1 cellular context compared by ENCODE assay signal in the genomic region with DNA sequence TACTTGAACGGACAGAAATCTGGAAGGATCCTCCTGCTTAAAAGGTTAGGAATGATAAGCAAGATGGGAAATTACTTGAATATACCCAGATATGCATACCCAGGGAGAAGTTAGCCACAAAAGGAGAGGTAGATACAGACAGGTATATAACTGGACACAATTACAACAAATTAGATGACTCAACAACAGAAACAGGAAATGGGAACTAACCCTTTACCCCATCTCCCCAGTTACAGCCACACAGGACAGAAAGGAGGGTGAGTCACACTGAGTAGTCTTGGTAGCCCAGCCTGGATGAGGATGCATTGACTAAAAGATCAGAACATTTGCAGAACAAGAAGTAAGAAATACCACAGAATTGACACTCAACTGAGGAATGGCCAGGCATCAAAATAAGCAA.
TF ChIP-seq lines count a peak whose summit lies in the region.

No MANE protein-coding gene starts in this region.

TF ChIP-seq in K562, 482 proteins besides CTCF, POLR2A, EP300 and RAD21 (continued from another document):
- TF ChIP-seq, protein P1, sequence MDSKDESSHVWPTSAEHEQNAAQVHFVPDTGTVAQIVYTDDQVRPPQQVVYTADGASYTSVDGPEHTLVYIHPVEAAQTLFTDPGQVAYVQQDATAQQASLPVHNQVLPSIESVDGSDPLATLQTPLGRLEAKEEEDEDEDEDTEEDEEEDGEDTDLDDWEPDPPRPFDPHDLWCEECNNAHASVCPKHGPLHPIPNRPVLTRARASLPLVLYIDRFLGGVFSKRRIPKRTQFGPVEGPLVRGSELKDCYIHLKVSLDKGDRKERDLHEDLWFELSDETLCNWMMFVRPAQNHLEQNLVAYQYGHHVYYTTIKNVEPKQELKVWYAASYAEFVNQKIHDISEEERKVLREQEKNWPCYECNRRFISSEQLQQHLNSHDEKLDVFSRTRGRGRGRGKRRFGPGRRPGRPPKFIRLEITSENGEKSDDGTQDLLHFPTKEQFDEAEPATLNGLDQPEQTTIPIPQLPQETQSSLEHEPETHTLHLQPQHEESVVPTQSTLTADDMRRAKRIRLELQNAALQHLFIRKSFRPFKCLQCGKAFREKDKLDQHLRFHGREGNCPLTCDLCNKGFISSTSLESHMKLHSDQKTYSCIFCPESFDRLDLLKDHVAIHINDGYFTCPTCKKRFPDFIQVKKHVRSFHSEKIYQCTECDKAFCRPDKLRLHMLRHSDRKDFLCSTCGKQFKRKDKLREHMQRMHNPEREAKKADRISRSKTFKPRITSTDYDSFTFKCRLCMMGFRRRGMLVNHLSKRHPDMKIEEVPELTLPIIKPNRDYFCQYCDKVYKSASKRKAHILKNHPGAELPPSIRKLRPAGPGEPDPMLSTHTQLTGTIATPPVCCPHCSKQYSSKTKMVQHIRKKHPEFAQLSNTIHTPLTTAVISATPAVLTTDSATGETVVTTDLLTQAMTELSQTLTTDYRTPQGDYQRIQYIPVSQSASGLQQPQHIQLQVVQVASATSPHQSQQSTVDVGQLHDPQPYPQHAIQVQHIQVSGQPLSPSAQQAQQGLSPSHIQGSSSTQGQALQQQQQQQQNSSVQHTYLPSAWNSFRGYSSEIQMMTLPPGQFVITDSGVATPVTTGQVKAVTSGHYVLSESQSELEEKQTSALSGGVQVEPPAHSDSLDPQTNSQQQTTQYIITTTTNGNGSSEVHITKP (IDR thresholded peaks at IDR 0.05; ENCODE audit: partially characterized antibody) = no peak
- TF ChIP-seq, protein P2, sequence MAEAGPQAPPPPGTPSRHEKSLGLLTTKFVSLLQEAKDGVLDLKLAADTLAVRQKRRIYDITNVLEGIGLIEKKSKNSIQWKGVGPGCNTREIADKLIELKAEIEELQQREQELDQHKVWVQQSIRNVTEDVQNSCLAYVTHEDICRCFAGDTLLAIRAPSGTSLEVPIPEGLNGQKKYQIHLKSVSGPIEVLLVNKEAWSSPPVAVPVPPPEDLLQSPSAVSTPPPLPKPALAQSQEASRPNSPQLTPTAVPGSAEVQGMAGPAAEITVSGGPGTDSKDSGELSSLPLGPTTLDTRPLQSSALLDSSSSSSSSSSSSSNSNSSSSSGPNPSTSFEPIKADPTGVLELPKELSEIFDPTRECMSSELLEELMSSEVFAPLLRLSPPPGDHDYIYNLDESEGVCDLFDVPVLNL (CRISPR knock-in tag; IDR thresholded peaks at IDR 0.05; ENCODE audit: low read depth) = no peak
- TF ChIP-seq, protein P3, sequence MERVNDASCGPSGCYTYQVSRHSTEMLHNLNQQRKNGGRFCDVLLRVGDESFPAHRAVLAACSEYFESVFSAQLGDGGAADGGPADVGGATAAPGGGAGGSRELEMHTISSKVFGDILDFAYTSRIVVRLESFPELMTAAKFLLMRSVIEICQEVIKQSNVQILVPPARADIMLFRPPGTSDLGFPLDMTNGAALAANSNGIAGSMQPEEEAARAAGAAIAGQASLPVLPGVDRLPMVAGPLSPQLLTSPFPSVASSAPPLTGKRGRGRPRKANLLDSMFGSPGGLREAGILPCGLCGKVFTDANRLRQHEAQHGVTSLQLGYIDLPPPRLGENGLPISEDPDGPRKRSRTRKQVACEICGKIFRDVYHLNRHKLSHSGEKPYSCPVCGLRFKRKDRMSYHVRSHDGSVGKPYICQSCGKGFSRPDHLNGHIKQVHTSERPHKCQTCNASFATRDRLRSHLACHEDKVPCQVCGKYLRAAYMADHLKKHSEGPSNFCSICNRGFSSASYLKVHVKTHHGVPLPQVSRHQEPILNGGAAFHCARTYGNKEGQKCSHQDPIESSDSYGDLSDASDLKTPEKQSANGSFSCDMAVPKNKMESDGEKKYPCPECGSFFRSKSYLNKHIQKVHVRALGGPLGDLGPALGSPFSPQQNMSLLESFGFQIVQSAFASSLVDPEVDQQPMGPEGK (CRISPR knock-in tag; IDR thresholded peaks at IDR 0.05; ENCODE audit: borderline replicate concordance) = no peak
- peak; percentile 81 for TF ChIP-seq SPI1 (IDR thresholded peaks at IDR 0.05; ENCODE audit: borderline replicate concordance, low read depth, low read length)
- no peak for TF ChIP-seq NCOA6 (IDR thresholded peaks at IDR 0.05)
